Comparison of ENCODE assay signal across 1 cellular context in the genomic region with DNA sequence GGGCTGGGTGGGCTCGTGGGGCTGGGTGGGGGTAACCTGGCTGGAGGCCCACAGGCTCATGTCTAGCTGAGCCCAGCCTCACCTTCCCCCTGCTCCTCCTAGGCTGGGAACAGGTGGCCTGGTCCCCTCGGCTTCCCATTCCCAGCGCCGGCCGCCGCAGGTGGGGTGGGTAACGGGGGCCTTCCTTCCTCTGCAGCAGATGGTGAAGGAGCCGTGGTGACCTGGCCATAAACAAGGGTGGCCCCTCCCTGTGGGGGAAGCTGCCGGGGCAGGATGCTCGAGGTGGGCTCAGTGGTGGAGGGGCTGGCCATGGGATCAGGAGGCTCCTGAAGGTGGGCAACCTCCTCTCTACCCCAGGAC.
TF ChIP-seq lines count a peak whose summit lies in the region.

No MANE protein-coding gene starts in this region.

TF ChIP-seq in IMR-90, 13 proteins besides CTCF, POLR2A, EP300 and RAD21:
- TF ChIP-seq BHLHE40 (IDR thresholded peaks at IDR 0.05; ENCODE audit: low read depth, low read length) (no peak), RCOR1 (IDR thresholded peaks at IDR 0.05; ENCODE audit: insufficient replicate concordance, low read length) (no peak), NFE2L2 (IDR thresholded peaks at IDR 0.05; ENCODE audit: low read depth, low read length) (no peak), SMC3 (IDR thresholded peaks at IDR 0.05; ENCODE audit: low read depth, low read length) (no peak)
